1 cellular context compared by ENCODE assay signal in the genomic region with DNA sequence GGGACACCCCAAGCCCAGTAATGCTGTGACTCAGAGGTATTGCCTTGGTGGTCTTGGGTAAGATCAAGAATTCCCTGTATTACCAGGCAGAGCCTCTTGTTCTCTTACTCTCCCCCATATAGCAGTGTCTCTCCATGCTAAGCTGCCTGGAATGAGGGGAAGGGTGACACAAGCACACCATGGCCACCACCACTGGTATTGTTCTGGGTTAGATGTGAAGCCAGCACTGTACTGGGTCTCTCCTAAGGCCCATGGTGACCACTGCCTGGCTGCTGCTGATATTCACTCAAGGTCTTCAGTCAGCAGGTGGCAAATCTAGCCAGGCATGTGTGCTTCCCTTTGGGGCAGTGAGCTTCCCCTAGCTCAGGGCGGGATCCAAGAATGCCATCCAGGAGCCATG.
TF ChIP-seq lines count a peak whose summit lies in the region.

No MANE protein-coding gene starts in this region.

TF ChIP-seq in GM23338, 12 proteins besides CTCF, POLR2A, EP300 and RAD21 (continued from another document):
- TF ChIP-seq, protein P1, sequence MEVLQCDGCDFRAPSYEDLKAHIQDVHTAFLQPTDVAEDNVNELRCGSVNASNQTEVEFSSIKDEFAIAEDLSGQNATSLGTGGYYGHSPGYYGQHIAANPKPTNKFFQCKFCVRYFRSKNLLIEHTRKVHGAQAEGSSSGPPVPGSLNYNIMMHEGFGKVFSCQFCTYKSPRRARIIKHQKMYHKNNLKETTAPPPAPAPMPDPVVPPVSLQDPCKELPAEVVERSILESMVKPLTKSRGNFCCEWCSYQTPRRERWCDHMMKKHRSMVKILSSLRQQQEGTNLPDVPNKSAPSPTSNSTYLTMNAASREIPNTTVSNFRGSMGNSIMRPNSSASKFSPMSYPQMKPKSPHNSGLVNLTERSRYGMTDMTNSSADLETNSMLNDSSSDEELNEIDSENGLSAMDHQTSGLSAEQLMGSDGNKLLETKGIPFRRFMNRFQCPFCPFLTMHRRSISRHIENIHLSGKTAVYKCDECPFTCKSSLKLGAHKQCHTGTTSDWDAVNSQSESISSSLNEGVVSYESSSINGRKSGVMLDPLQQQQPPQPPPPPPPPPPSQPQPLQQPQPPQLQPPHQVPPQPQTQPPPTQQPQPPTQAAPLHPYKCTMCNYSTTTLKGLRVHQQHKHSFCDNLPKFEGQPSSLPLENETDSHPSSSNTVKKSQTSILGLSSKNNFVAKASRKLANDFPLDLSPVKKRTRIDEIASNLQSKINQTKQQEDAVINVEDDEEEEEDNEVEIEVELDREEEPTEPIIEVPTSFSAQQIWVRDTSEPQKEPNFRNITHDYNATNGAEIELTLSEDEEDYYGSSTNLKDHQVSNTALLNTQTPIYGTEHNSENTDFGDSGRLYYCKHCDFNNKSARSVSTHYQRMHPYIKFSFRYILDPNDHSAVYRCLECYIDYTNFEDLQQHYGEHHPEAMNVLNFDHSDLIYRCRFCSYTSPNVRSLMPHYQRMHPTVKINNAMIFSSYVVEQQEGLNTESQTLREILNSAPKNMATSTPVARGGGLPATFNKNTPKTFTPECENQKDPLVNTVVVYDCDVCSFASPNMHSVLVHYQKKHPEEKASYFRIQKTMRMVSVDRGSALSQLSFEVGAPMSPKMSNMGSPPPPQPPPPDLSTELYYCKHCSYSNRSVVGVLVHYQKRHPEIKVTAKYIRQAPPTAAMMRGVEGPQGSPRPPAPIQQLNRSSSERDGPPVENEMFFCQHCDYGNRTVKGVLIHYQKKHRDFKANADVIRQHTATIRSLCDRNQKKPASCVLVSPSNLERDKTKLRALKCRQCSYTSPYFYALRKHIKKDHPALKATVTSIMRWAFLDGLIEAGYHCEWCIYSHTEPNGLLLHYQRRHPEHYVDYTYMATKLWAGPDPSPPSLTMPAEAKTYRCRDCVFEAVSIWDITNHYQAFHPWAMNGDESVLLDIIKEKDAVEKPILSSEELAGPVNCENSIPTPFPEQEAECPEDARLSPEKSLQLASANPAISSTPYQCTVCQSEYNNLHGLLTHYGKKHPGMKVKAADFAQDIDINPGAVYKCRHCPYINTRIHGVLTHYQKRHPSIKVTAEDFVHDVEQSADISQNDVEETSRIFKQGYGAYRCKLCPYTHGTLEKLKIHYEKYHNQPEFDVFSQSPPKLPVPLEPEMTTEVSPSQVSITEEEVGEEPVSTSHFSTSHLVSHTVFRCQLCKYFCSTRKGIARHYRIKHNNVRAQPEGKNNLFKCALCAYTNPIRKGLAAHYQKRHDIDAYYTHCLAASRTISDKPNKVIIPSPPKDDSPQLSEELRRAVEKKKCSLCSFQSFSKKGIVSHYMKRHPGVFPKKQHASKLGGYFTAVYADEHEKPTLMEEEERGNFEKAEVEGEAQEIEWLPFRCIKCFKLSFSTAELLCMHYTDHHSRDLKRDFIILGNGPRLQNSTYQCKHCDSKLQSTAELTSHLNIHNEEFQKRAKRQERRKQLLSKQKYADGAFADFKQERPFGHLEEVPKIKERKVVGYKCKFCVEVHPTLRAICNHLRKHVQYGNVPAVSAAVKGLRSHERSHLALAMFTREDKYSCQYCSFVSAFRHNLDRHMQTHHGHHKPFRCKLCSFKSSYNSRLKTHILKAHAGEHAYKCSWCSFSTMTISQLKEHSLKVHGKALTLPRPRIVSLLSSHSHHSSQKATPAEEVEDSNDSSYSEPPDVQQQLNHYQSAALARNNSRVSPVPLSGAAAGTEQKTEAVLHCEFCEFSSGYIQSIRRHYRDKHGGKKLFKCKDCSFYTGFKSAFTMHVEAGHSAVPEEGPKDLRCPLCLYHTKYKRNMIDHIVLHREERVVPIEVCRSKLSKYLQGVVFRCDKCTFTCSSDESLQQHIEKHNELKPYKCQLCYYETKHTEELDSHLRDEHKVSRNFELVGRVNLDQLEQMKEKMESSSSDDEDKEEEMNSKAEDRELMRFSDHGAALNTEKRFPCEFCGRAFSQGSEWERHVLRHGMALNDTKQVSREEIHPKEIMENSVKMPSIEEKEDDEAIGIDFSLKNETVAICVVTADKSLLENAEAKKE (CRISPR knock-in tag; IDR thresholded peaks at IDR 0.05), result no peak
- TF ChIP-seq EZH2phosphoT487 (IDR thresholded peaks at IDR 0.05; ENCODE audit: unreplicated experiment), result no peak
TF ChIP-seq in GM23338: peak in this region for 0.
